ENCODE assay signal across 1 cellular context in the genomic region with DNA sequence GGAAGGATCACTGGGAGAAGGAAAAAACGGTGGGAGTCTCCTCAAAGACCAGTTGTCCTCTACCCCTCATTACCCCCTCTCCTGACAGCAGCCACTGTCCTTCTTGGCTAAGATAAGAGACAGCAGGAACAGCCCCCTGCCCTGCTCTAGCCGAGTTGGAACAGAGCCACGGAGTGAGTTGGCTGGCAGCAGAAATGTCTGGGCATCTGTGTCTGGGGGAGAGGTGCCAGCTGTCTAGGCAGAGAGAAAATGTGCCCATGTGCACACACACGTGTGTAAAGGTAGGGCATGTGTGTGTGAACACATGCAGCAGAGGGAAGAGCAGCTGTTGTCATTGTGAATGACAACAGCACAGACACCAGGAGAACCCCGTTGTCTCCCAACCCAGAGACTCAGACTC.
A peak's percentile ranks its signal among the peaks of the same experiment; 100 is the strongest.
TF ChIP-seq lines count a peak whose summit lies in the region.

No MANE protein-coding gene starts in this region.

TF ChIP-seq in K562, 482 proteins besides CTCF, POLR2A, EP300 and RAD21:
- TF ChIP-seq ZFP36 (IDR thresholded peaks at IDR 0.05; ENCODE audit: low read depth, low read length, partially characterized antibody) (no peak), KDM5B (IDR thresholded peaks at IDR 0.05; ENCODE audit: insufficient replicate concordance, low read depth, low read length) (no peak), TBP (optimal IDR thresholded peaks at IDR 0.05; ENCODE audit: low read depth, low read length) (no peak), GABPB1 (CRISPR knock-in tag; IDR thresholded peaks at IDR 0.05) (no peak), ZNF668 (CRISPR knock-in tag; IDR thresholded peaks at IDR 0.05) (no peak), HMG20A (CRISPR knock-in tag; conservative IDR thresholded peaks at IDR 0.05) (no peak), PPARD (CRISPR knock-in tag; IDR thresholded peaks at IDR 0.05) (no peak), NFIC (IDR thresholded peaks at IDR 0.05) (peak; percentile 61), ZNF764 (CRISPR knock-in tag; IDR thresholded peaks at IDR 0.05; ENCODE audit: low read depth) (no peak), CBX3 (IDR thresholded peaks at IDR 0.05; ENCODE audit: borderline replicate concordance in 1 of 2, low read length in 2 of 2) (no peak)
- TF ChIP-seq, protein P1, sequence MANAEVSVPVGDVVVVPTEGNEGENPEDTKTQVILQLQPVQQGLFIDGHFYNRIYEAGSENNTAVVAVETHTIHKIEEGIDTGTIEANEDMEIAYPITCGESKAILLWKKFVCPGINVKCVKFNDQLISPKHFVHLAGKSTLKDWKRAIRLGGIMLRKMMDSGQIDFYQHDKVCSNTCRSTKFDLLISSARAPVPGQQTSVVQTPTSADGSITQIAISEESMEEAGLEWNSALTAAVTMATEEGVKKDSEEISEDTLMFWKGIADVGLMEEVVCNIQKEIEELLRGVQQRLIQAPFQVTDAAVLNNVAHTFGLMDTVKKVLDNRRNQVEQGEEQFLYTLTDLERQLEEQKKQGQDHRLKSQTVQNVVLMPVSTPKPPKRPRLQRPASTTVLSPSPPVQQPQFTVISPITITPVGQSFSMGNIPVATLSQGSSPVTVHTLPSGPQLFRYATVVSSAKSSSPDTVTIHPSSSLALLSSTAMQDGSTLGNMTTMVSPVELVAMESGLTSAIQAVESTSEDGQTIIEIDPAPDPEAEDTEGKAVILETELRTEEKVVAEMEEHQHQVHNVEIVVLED (CRISPR knock-in tag; IDR thresholded peaks at IDR 0.05) = no peak
- TF ChIP-seq, protein P2, sequence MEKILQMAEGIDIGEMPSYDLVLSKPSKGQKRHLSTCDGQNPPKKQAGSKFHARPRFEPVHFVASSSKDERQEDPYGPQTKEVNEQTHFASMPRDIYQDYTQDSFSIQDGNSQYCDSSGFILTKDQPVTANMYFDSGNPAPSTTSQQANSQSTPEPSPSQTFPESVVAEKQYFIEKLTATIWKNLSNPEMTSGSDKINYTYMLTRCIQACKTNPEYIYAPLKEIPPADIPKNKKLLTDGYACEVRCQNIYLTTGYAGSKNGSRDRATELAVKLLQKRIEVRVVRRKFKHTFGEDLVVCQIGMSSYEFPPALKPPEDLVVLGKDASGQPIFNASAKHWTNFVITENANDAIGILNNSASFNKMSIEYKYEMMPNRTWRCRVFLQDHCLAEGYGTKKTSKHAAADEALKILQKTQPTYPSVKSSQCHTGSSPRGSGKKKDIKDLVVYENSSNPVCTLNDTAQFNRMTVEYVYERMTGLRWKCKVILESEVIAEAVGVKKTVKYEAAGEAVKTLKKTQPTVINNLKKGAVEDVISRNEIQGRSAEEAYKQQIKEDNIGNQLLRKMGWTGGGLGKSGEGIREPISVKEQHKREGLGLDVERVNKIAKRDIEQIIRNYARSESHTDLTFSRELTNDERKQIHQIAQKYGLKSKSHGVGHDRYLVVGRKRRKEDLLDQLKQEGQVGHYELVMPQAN (IDR thresholded peaks at IDR 0.05; ENCODE audit: borderline replicate concordance) = no peak
- TF ChIP-seq, protein P3, sequence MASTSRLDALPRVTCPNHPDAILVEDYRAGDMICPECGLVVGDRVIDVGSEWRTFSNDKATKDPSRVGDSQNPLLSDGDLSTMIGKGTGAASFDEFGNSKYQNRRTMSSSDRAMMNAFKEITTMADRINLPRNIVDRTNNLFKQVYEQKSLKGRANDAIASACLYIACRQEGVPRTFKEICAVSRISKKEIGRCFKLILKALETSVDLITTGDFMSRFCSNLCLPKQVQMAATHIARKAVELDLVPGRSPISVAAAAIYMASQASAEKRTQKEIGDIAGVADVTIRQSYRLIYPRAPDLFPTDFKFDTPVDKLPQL (IDR thresholded peaks at IDR 0.05; ENCODE audit: extremely low read depth, insufficient read length) = no peak
- TF ChIP-seq, protein P4, sequence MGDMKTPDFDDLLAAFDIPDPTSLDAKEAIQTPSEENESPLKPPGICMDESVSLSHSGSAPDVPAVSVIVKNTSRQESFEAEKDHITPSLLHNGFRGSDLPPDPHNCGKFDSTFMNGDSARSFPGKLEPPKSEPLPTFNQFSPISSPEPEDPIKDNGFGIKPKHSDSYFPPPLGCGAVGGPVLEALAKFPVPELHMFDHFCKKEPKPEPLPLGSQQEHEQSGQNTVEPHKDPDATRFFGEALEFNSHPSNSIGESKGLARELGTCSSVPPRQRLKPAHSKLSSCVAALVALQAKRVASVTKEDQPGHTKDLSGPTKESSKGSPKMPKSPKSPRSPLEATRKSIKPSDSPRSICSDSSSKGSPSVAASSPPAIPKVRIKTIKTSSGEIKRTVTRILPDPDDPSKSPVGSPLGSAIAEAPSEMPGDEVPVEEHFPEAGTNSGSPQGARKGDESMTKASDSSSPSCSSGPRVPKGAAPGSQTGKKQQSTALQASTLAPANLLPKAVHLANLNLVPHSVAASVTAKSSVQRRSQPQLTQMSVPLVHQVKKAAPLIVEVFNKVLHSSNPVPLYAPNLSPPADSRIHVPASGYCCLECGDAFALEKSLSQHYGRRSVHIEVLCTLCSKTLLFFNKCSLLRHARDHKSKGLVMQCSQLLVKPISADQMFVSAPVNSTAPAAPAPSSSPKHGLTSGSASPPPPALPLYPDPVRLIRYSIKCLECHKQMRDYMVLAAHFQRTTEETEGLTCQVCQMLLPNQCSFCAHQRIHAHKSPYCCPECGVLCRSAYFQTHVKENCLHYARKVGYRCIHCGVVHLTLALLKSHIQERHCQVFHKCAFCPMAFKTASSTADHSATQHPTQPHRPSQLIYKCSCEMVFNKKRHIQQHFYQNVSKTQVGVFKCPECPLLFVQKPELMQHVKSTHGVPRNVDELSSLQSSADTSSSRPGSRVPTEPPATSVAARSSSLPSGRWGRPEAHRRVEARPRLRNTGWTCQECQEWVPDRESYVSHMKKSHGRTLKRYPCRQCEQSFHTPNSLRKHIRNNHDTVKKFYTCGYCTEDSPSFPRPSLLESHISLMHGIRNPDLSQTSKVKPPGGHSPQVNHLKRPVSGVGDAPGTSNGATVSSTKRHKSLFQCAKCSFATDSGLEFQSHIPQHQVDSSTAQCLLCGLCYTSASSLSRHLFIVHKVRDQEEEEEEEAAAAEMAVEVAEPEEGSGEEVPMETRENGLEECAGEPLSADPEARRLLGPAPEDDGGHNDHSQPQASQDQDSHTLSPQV (IDR thresholded peaks at IDR 0.05) = peak; percentile 35; the same call in 1 of the 2 replicates
- TF ChIP-seq, protein P5, sequence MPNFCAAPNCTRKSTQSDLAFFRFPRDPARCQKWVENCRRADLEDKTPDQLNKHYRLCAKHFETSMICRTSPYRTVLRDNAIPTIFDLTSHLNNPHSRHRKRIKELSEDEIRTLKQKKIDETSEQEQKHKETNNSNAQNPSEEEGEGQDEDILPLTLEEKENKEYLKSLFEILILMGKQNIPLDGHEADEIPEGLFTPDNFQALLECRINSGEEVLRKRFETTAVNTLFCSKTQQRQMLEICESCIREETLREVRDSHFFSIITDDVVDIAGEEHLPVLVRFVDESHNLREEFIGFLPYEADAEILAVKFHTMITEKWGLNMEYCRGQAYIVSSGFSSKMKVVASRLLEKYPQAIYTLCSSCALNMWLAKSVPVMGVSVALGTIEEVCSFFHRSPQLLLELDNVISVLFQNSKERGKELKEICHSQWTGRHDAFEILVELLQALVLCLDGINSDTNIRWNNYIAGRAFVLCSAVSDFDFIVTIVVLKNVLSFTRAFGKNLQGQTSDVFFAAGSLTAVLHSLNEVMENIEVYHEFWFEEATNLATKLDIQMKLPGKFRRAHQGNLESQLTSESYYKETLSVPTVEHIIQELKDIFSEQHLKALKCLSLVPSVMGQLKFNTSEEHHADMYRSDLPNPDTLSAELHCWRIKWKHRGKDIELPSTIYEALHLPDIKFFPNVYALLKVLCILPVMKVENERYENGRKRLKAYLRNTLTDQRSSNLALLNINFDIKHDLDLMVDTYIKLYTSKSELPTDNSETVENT (CRISPR knock-in tag; IDR thresholded peaks at IDR 0.05) = no peak
- TF ChIP-seq, protein P6, sequence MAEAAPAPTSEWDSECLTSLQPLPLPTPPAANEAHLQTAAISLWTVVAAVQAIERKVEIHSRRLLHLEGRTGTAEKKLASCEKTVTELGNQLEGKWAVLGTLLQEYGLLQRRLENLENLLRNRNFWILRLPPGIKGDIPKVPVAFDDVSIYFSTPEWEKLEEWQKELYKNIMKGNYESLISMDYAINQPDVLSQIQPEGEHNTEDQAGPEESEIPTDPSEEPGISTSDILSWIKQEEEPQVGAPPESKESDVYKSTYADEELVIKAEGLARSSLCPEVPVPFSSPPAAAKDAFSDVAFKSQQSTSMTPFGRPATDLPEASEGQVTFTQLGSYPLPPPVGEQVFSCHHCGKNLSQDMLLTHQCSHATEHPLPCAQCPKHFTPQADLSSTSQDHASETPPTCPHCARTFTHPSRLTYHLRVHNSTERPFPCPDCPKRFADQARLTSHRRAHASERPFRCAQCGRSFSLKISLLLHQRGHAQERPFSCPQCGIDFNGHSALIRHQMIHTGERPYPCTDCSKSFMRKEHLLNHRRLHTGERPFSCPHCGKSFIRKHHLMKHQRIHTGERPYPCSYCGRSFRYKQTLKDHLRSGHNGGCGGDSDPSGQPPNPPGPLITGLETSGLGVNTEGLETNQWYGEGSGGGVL (CRISPR knock-in tag; IDR thresholded peaks at IDR 0.05) = no peak
